In the genomic region with DNA sequence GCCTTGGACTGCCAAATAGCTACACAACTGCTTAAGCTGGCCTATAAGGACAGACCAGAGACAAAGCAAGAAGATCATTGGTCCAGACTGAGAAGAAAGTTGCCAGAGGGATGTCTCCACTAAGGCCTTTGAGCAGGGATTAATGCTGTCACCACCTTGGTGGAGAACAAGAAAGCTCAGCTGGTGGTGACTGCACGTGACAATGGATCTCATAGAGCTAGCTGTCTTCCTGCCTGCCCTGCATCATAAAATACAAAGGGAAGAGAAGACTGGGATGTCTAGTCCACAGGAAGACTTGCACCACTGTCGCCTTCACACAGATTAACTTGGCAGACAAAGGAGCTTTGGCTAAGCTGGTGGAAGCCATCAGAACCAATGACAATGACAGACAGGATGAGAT, we compare ENCODE assay signal across 25 cellular contexts.
"Had no signal": no experiment of that assay in that cellular context is flagged by ENCODE, and none has a peak within 500 bp of the region (broad histone marks: within the 10 kb centered on the region; RNA-seq: fewer than 3 reads in every experiment).

No MANE protein-coding gene starts in this region.

- H3K36me3 ChIP-seq: esophagus squamous epithelium, gastroesophageal sphincter, left ventricle myocardium inferior, lower lobe of right lung, ovary, right atrium auricular region, sigmoid colon, stomach, thoracic aorta, transverse colon had no signal

- H3K4me3 Mint-ChIP-seq: dendritic cell treated with granulocyte-macrophage colony-stimulating factor and Interleukin-4, amounts not matched to agents 40 ng/mL and 50 ng/mL, for 4 days; effector memory CD8-positive, alpha-beta T cell; memory B cell; naive thymus-derived CD4-positive, alpha-beta T cell; neural crest cell had no signal

- H3K27ac Mint-ChIP-seq: dendritic cell treated with granulocyte-macrophage colony-stimulating factor and Interleukin-4, amounts not matched to agents 40 ng/mL and 50 ng/mL, for 4 days; effector memory CD8-positive, alpha-beta T cell; memory B cell; naive thymus-derived CD4-positive, alpha-beta T cell had no signal

- H3K27ac ChIP-seq: esophagus squamous epithelium, gastroesophageal sphincter, left ventricle myocardium inferior, lower lobe of right lung, ovary, right atrium auricular region, sigmoid colon, skin epidermis, stomach, thoracic aorta, transverse colon had no signal

- FAIRE-seq: colon, kidney had no signal

- DNase-seq: effector memory CD8-positive, alpha-beta T cell; esophagus squamous epithelium; foreskin fibroblast; glutamatergic neuron; kidney; left cardiac atrium; left ventricle myocardium inferior; lower lobe of right lung; naive thymus-derived CD4-positive, alpha-beta T cell; nucleus accumbens; ovary; sigmoid colon; stimulated activated CD4-positive, alpha-beta T cell treated with anti-CD3 and anti-CD28 coated beads, Interleukin-2, amount 100 ng/mL, for 24 hours; stimulated activated naive CD4-positive, alpha-beta T cell; stomach; substantia nigra; transverse colon had no signal

- H3K27me3 Mint-ChIP-seq: dendritic cell treated with granulocyte-macrophage colony-stimulating factor and Interleukin-4, amounts not matched to agents 40 ng/mL and 50 ng/mL, for 4 days; effector memory CD8-positive, alpha-beta T cell; memory B cell; naive thymus-derived CD4-positive, alpha-beta T cell had no signal

- H3K9me3 ChIP-seq: esophagus squamous epithelium, gastroesophageal sphincter, left ventricle myocardium inferior, lower lobe of right lung, ovary, right atrium auricular region, sigmoid colon, stomach, thoracic aorta, transverse colon had no signal

- H3K36me3 Mint-ChIP-seq: memory B cell; naive thymus-derived CD4-positive, alpha-beta T cell had no signal

- ATAC-seq: effector memory CD8-positive, alpha-beta T cell; gastroesophageal sphincter; left cardiac atrium; lower lobe of right lung; naive thymus-derived CD4-positive, alpha-beta T cell had no signal

- H3K9me3 Mint-ChIP-seq: dendritic cell treated with granulocyte-macrophage colony-stimulating factor and Interleukin-4, amounts not matched to agents 40 ng/mL and 50 ng/mL, for 4 days; effector memory CD8-positive, alpha-beta T cell; memory B cell; naive thymus-derived CD4-positive, alpha-beta T cell had no signal

- H3K4me3 ChIP-seq: esophagus squamous epithelium, gastroesophageal sphincter, left ventricle myocardium inferior, lower lobe of right lung, ovary, right atrium auricular region, sigmoid colon, skin epidermis, stomach, thoracic aorta, transverse colon had no signal

- H3K4me1 Mint-ChIP-seq: memory B cell; naive thymus-derived CD4-positive, alpha-beta T cell; neural crest cell had no signal

- H3K27me3 ChIP-seq: esophagus squamous epithelium, gastroesophageal sphincter, ovary, right atrium auricular region, sigmoid colon, stomach, transverse colon had no signal
